ENCODE assay signal across 2 cellular contexts in genomic region chr10:60664859-60665258, GRCh38.
TF ChIP-seq lines count a peak whose summit lies in the region.

No MANE protein-coding gene starts in this region.

TF ChIP-seq in HCT116, 20 proteins besides CTCF, POLR2A, EP300 and RAD21:
- TF ChIP-seq FOSL1 (IDR thresholded peaks at IDR 0.05; ENCODE audit: low read depth) (peak; percentile 48), REST (IDR thresholded peaks at IDR 0.05; ENCODE audit: low read depth) (no peak), EZH2phosphoT487 (IDR thresholded peaks at IDR 0.05; ENCODE audit: borderline replicate concordance) (no peak)
TF ChIP-seq in HCT116: peak in this region for 1.

TF ChIP-seq in SK-N-SH treated with all-trans-retinoic acid at 6 μM for 48 hours, 23 proteins besides CTCF, POLR2A, EP300 and RAD21:
- TF ChIP-seq PPARA (CRISPR knock-in tag; IDR thresholded peaks at IDR 0.05; ENCODE audit: borderline replicate concordance): no peak
- no peak for TF ChIP-seq ZFP3 (CRISPR knock-in tag; IDR thresholded peaks at IDR 0.05)
- TF ChIP-seq, protein P1, sequence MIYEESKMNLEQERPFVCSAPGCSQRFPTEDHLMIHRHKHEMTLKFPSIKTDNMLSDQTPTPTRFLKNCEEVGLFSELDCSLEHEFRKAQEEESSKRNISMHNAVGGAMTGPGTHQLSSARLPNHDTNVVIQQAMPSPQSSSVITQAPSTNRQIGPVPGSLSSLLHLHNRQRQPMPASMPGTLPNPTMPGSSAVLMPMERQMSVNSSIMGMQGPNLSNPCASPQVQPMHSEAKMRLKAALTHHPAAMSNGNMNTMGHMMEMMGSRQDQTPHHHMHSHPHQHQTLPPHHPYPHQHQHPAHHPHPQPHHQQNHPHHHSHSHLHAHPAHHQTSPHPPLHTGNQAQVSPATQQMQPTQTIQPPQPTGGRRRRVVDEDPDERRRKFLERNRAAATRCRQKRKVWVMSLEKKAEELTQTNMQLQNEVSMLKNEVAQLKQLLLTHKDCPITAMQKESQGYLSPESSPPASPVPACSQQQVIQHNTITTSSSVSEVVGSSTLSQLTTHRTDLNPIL (CRISPR knock-in tag; IDR thresholded peaks at IDR 0.05; ENCODE audit: low read depth): no peak
- TF ChIP-seq, protein P2, sequence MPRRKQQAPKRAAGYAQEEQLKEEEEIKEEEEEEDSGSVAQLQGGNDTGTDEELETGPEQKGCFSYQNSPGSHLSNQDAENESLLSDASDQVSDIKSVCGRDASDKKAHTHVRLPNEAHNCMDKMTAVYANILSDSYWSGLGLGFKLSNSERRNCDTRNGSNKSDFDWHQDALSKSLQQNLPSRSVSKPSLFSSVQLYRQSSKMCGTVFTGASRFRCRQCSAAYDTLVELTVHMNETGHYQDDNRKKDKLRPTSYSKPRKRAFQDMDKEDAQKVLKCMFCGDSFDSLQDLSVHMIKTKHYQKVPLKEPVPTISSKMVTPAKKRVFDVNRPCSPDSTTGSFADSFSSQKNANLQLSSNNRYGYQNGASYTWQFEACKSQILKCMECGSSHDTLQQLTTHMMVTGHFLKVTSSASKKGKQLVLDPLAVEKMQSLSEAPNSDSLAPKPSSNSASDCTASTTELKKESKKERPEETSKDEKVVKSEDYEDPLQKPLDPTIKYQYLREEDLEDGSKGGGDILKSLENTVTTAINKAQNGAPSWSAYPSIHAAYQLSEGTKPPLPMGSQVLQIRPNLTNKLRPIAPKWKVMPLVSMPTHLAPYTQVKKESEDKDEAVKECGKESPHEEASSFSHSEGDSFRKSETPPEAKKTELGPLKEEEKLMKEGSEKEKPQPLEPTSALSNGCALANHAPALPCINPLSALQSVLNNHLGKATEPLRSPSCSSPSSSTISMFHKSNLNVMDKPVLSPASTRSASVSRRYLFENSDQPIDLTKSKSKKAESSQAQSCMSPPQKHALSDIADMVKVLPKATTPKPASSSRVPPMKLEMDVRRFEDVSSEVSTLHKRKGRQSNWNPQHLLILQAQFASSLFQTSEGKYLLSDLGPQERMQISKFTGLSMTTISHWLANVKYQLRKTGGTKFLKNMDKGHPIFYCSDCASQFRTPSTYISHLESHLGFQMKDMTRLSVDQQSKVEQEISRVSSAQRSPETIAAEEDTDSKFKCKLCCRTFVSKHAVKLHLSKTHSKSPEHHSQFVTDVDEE (CRISPR knock-in tag; IDR thresholded peaks at IDR 0.05): no peak
- TF ChIP-seq, protein P3, sequence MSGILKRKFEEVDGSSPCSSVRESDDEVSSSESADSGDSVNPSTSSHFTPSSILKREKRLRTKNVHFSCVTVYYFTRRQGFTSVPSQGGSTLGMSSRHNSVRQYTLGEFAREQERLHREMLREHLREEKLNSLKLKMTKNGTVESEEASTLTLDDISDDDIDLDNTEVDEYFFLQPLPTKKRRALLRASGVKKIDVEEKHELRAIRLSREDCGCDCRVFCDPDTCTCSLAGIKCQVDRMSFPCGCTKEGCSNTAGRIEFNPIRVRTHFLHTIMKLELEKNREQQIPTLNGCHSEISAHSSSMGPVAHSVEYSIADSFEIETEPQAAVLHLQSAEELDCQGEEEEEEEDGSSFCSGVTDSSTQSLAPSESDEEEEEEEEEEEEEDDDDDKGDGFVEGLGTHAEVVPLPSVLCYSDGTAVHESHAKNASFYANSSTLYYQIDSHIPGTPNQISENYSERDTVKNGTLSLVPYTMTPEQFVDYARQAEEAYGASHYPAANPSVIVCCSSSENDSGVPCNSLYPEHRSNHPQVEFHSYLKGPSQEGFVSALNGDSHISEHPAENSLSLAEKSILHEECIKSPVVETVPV (CRISPR knock-in tag; IDR thresholded peaks at IDR 0.05): no peak
- TF ChIP-seq GLIS3 (CRISPR knock-in tag; IDR thresholded peaks at IDR 0.05): no peak
- no peak for TF ChIP-seq POU6F1 (CRISPR knock-in tag; IDR thresholded peaks at IDR 0.05; ENCODE audit: borderline replicate concordance, low read depth)
- TF ChIP-seq ARNTL (CRISPR knock-in tag; IDR thresholded peaks at IDR 0.05; ENCODE audit: borderline replicate concordance, low read depth): no peak
- TF ChIP-seq CSDC2 (CRISPR knock-in tag; IDR thresholded peaks at IDR 0.05): no peak
- TF ChIP-seq ISL1 (CRISPR knock-in tag; IDR thresholded peaks at IDR 0.05): no peak
- no peak for TF ChIP-seq ESRRG (CRISPR knock-in tag; IDR thresholded peaks at IDR 0.05)
- TF ChIP-seq PATZ1 (CRISPR knock-in tag; IDR thresholded peaks at IDR 0.05; ENCODE audit: borderline replicate concordance): no peak
- TF ChIP-seq ZC3H10 (CRISPR knock-in tag; IDR thresholded peaks at IDR 0.05): no peak
- no peak for TF ChIP-seq ZNF8 (CRISPR knock-in tag; IDR thresholded peaks at IDR 0.05)
